ENCODE assay signal across 6 cellular contexts in the genomic region with DNA sequence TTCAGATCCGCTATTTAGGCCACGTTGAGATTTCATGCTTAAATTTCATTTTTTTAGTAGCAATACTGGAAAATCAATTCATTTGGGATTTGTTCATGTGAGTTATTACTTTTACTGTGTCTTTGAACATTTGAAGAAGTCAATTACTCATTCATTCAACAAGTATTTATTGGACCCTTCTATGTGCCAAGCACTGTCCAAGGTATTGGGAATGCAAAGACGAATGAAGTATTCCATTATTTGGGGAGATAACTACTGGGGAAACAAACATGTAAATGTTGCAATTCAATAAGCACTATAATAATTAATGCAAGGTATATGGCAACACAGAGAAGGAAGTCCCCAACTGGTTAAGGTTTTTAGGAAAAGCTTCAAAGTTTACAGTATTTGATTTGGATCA.
"Had no signal": no experiment of that assay in that cellular context is flagged by ENCODE, and none has a peak within 500 bp of the region (broad histone marks: within the 10 kb centered on the region; RNA-seq: fewer than 3 reads in every experiment).

No MANE protein-coding gene starts in this region.

- H3K4me3 ChIP-seq: GM23248 had no signal

- DNase-seq: GM23248, H9, HCEC 1CT, IMR-90, KBM-7 had no signal

- H3K9me3 Mint-ChIP-seq: H9 had no signal

- H3K27ac ChIP-seq: GM23248, KMS-11 had no signal

- H3K4me3 Mint-ChIP-seq: H9 had no signal

- H2AFZ ChIP-seq: GM23248 had no signal

- H3K4me2 ChIP-seq: KMS-11 had no signal

- H3K9ac ChIP-seq: GM23248, KMS-11 had no signal
